14 cellular contexts compared by ENCODE assay signal in the genomic region with DNA sequence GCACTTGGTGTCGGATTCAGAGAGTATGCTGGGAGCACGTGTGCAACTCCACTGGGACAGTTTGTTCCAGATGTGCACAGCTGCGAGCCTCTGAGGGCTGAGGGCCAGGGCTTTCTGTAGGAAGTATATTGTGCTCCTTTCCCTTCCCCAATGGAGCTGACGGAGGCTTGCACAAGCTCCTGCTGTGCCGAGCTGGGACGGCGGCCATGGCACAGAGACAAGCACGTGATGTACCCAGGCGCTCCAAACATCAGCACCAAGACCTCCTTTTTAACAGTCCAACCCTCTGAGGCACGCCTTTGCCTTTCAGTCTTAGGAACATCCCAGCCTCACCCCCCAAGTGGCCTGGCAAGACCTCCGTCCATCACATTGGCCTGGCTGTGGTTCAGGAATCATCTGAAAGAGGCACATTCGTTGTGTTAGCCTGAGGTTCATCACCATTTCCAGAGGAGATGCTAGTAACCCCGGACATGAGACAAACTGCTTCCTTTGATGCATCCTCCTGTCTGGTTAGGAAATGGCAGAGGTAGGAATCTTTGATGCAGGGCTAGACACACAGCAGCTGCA.
DNase-seq lines count a peak whose midpoint lies in the region; ATAC-seq, FAIRE-seq and TF ChIP-seq lines count a peak whose summit lies in the region.
"Had no signal": no experiment of that assay in that cellular context is flagged by ENCODE, and none has a peak within 500 bp of the region (broad histone marks: within the 10 kb centered on the region; RNA-seq: fewer than 3 reads in every experiment).

No MANE protein-coding gene starts in this region.

- H3K36me3 ChIP-seq in pancreas: no peaks in the 10 kb centered on the region

- intact Hi-C loops in left ventricle myocardium superior (cut with micrococcal nuclease): no loop called here
- intact Hi-C loops in pancreas (cut with DNase I): no loop called here

- TF ChIP-seq CTCF in pancreas (IDR thresholded peaks at IDR 0.05): no peak

- DNase-seq in cerebellum (ENCODE audit: low spot score) (peak; percentile 65), left ventricle myocardium superior (peak; percentile 89), pancreas (peak in 5 of 6 donors; percentile 11 to 59 (median 27)), ureter (ENCODE audit: low spot score) (peak; percentile 80), A172 (ENCODE audit: low spot score) (no peak), NCI-H2107 treated with DMSO at 0.1 percent for 48 hours (lab: John Stamatoyannopoulos, UW; ENCODE audit: unreplicated experiment) (no peak), NOMO-1 treated with dmso at 0.1 percent for 144 hours (lab: John Stamatoyannopoulos, UW; ENCODE audit: unreplicated experiment) (no peak)
- DNase-seq: activated CD8-positive, alpha-beta memory T cell treated with anti-CD3 and anti-CD28 coated beads, Interleukin-2, amount 10 ng/mL, durations not matched to agents 7 days and 5 days; COR-L47; effector CD8-positive, alpha-beta T cell; NCI-H1436 treated with DMSO at 0.1 percent for 48 hours; SHP77 had no signal

- H3K27ac ChIP-seq in pancreas: no peak overlapping the region

- no peak overlapping the region for H3K4me3 ChIP-seq in pancreas

- ATAC-seq in left ventricle myocardium superior (peak; percentile 96), pancreas (peak in 3 of 4 donors; percentile 54 to 63 (median 56)), HG03439 (IDR thresholded peaks at IDR 0.05; ENCODE audit: unreplicated experiment) (no peak)
- ATAC-seq: activated CD8-positive, alpha-beta memory T cell treated with anti-CD3 and anti-CD28 coated beads, Interleukin-2, amount 10 ng/mL, durations not matched to agents 7 days and 5 days; activated naive CD4-positive, alpha-beta T cell treated with anti-CD3 and anti-CD28 coated beads, Interleukin-2, amount 50 U/mL, for 72 hours had no signal

- no peak for FAIRE-seq in pancreas (lab: Jason Lieb, UNC)

- no peaks in the 10 kb centered on the region for H3K9me3 ChIP-seq in pancreas

- H3K27me3 ChIP-seq in pancreas: no peaks in the 10 kb centered on the region

- whole genome bisulfite sequencing in pancreas, 2 donors: 66 to 83% methylated on average over 13 of the region's 13 CpGs

- no peaks in the 10 kb centered on the region for H3K4me1 ChIP-seq in pancreas

Comparison
In these comparisons a context has a peak if more than half of its experiments do, and no peak if none do; other contexts are left out.
1. DNase-seq: peak in cerebellum (single experiment), left ventricle myocardium superior (single experiment), pancreas (5 of 6) and ureter (single experiment); none in A172 (single experiment), NCI-H2107 treated with DMSO at 0.1 percent for 48 hours (single experiment) and NOMO-1 treated with dmso at 0.1 percent for 144 hours (single experiment).